In the genomic region with DNA sequence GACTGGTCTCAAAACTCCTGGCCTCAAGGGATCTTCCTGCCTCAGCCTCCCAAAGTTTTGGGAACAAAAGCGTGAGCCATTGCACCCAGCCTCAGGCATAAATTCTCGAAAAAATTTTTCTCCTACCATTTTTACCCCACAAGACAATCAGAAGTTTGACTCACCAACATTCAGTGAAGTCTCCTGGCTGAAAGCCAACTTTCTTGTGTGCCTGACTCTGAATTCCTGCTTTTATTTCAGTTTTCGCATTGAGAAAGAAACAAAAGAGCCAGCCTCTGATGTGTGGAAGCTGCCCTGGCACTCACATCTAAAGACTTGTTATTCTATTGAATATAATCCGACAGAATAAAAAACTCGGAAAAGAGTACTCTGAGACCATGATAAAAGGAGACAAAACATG, we compare ENCODE assay signal across 15 cellular contexts.
DNase-seq lines count a peak whose midpoint lies in the region; ATAC-seq and TF ChIP-seq lines count a peak whose summit lies in the region.
"Had no signal": no experiment of that assay in that cellular context is flagged by ENCODE, and none has a peak within 500 bp of the region (broad histone marks: within the 10 kb centered on the region; RNA-seq: fewer than 3 reads in every experiment).

No MANE protein-coding gene starts in this region.

- CTCF ChIA-PET in PC-3 (lab: Charles Lee) = no interaction called here

- H2AFZ ChIP-seq in PC-3 (ENCODE audit: low read length) = no peak overlapping the region

- peak; percentile 81 for DNase-seq in COLO829 (ENCODE audit: low spot score)
- DNase-seq in PC-3 = peak; percentile 70
- peak; percentile 26 for DNase-seq in epithelial cell of prostate (ENCODE audit: low read depth, low spot score)
- DNase-seq in middle frontal gyrus (ENCODE audit: extremely low spot score, low spot score) = peak; percentile 42
- no peak for DNase-seq in colonic mucosa
- no peak for DNase-seq in ascending aorta (ENCODE audit: low spot score in 2 of 2)
- DNase-seq: activated naive CD8-positive, alpha-beta T cell treated with anti-CD3 and anti-CD28 coated beads, Interleukin-2, amount 50 U/mL, for 24 hours; CD4-positive, CD25-positive, alpha-beta regulatory T cell; endodermal cell; NCI-H1048; tibial artery had no signal

- H3K9me3 ChIP-seq in PC-3 (ENCODE audit: low read length) = no peaks in the 10 kb centered on the region
- H3K9me3 ChIP-seq in colonic mucosa = no peaks in the 10 kb centered on the region
- H3K9me3 ChIP-seq in ascending aorta = no peaks in the 10 kb centered on the region
- H3K9me3 ChIP-seq: tibial artery had no signal

- ATAC-seq in PC-3 (no peak), HG03460 (IDR thresholded peaks at IDR 0.05; ENCODE audit: unreplicated experiment) (no peak), GM18502 (IDR thresholded peaks at IDR 0.05; ENCODE audit: poor library complexity, unreplicated experiment) (no peak)
- ATAC-seq: activated naive CD8-positive, alpha-beta T cell treated with anti-CD3 and anti-CD28 coated beads, Interleukin-2, amount 50 U/mL, for 24 hours; left lobe of liver had no signal

- TF ChIP-seq CTCF in PC-3 (conservative IDR thresholded peaks at IDR 0.05; ENCODE audit: low read depth, low read length) (no peak), colonic mucosa (IDR thresholded peaks at IDR 0.05) (no peak), ascending aorta (IDR thresholded peaks at IDR 0.05) (no peak)

- intact Hi-C loops in PC-3 (cut with micrococcal nuclease) = no loop called here
- intact Hi-C loops in colonic mucosa (cut with DNase I) = no loop called here
- intact Hi-C loops in ascending aorta (cut with DNase I) = no loop called here

- H3F3A ChIP-seq in PC-3 (ENCODE audit: low read length, unreplicated experiment) = no peaks in the 10 kb centered on the region

- no peaks in the 10 kb centered on the region for H3K27me3 ChIP-seq in PC-3 (ENCODE audit: low read length)
- H3K27me3 ChIP-seq in colonic mucosa = no peaks in the 10 kb centered on the region
- no peaks in the 10 kb centered on the region for H3K27me3 ChIP-seq in ascending aorta
- H3K27me3 ChIP-seq: tibial artery had no signal

- H3K9me2 ChIP-seq in PC-3 (replicated peaks; ENCODE audit: low read length) = no peaks in the 10 kb centered on the region

- peaks cover under 1% of the 10 kb centered on the region; the same call in 1 of the 2 replicates for H3K4me1 ChIP-seq in PC-3 (ENCODE audit: insufficient read depth, low read length)
- H3K4me1 ChIP-seq in colonic mucosa = no peaks in the 10 kb centered on the region
- no peaks in the 10 kb centered on the region for H3K4me1 ChIP-seq in ascending aorta
- H3K4me1 ChIP-seq: tibial artery had no signal

- no peaks in the 10 kb centered on the region for H4K20me1 ChIP-seq in PC-3 (ENCODE audit: low read length)

- no peaks in the 10 kb centered on the region for H3K79me2 ChIP-seq in PC-3 (ENCODE audit: low read length)

- no peak overlapping the region for H3K27ac ChIP-seq in PC-3 (ENCODE audit: low read length)
- H3K27ac ChIP-seq in epithelial cell of prostate = no peak overlapping the region
- H3K27ac ChIP-seq in colonic mucosa = no peak overlapping the region
- no peak overlapping the region for H3K27ac ChIP-seq in ascending aorta
- H3K27ac ChIP-seq: HL-60, tibial artery had no signal

- H3K36me3 ChIP-seq in PC-3 (ENCODE audit: low read depth, low read length) = no peaks in the 10 kb centered on the region
- H3K36me3 ChIP-seq in colonic mucosa = no peaks in the 10 kb centered on the region
- no peaks in the 10 kb centered on the region for H3K36me3 ChIP-seq in ascending aorta
- H3K36me3 ChIP-seq: tibial artery had no signal

- POLR2A ChIA-PET in PC-3 (lab: Charles Lee; ENCODE audit: unreplicated experiment) = no interaction called here

- BruUV-seq in PC-3 (replicated peaks; lab: Mats Ljungman, UMichigan) = no TSS peak

- H3K4me3 ChIP-seq in PC-3 (ENCODE audit: low read length) = no peak overlapping the region
- H3K4me3 ChIP-seq in colonic mucosa = no peak overlapping the region
- no peak overlapping the region for H3K4me3 ChIP-seq in ascending aorta
- H3K4me3 ChIP-seq: tibial artery had no signal

- H3K9ac ChIP-seq in PC-3 (ENCODE audit: low read length) (no peak overlapping the region), colonic mucosa (ENCODE audit: low read depth in 2 of 2, low read length in 2 of 2) (no peak overlapping the region)

- no peak overlapping the region for H3K4me2 ChIP-seq in PC-3 (ENCODE audit: low read length)

Comparison
In these comparisons a context has a peak if more than half of its experiments do, and no peak if none do; other contexts are left out.
1. DNase-seq: peak in COLO829 (single experiment), PC-3 (single experiment), epithelial cell of prostate (single experiment) and middle frontal gyrus (single experiment); none in colonic mucosa (single experiment) and ascending aorta (0 of 2).